ENCODE assay signal across 8 cellular contexts in genomic region chr10:43160067-43160918, GRCh38. TPM values are rescaled to one million over a fixed set of nuclear protein-coding genes. Genes with fewer than 3 reads are reported as not detected.
DNase-seq lines count a peak whose midpoint lies in the region; ATAC-seq lines count a peak whose summit lies in the region.

No MANE protein-coding gene starts in this region.

- H3K4me1 Mint-ChIP-seq in stimulated activated effector memory CD8-positive, alpha-beta T cell treated with anti-CD3 and anti-CD28 coated beads, Interleukin-12 subunit alpha, Interleukin-12 subunit beta, amount 100 ng/mL, for 72 hours = peaks cover 54% of the 10 kb centered on the region

- peak overlapping the region; percentile 93 for H3K27ac Mint-ChIP-seq in stimulated activated effector memory CD8-positive, alpha-beta T cell treated with anti-CD3 and anti-CD28 coated beads, Interleukin-12 subunit alpha, Interleukin-12 subunit beta, amount 100 ng/mL, for 72 hours

- H3K9me3 ChIP-seq in MG63 = no peaks in the 10 kb centered on the region

- peak; percentile 91 for DNase-seq in CD1c-positive myeloid dendritic cell (ENCODE audit: extremely low spot score)
- DNase-seq in MG63 = peak; percentile 59
- peak; percentile 67 for DNase-seq in dermis blood vessel endothelial cell
- DNase-seq in stimulated activated effector memory CD8-positive, alpha-beta T cell treated with anti-CD3 and anti-CD28 coated beads, Interleukin-12 subunit alpha, Interleukin-12 subunit beta, amount 100 ng/mL, for 72 hours (ENCODE audit: low spot score in 2 of 2) = no peak
- no peak for DNase-seq in SK-N-DZ (ENCODE audit: low spot score)
- no peak for DNase-seq in NCI-H1105 (lab: John Stamatoyannopoulos, UW)
- no peak for DNase-seq in NCI-H1436 (lab: John Stamatoyannopoulos, UW)

- peaks cover 11% of the 10 kb centered on the region for H3K36me3 ChIP-seq in MG63

- no peaks in the 10 kb centered on the region for H3K27me3 ChIP-seq in MG63

- peak overlapping the region; percentile 18 for H3K4me3 Mint-ChIP-seq in stimulated activated effector memory CD8-positive, alpha-beta T cell treated with anti-CD3 and anti-CD28 coated beads, Interleukin-12 subunit alpha, Interleukin-12 subunit beta, amount 100 ng/mL, for 72 hours

- no peak overlapping the region for H3K4me3 ChIP-seq in MG63

- ATAC-seq in GM21528 (IDR thresholded peaks at IDR 0.05; ENCODE audit: low FRiP score, unreplicated experiment) = peak; percentile 52
- ATAC-seq in stimulated activated effector memory CD8-positive, alpha-beta T cell treated with anti-CD3 and anti-CD28 coated beads, Interleukin-12 subunit alpha, Interleukin-12 subunit beta, amount 100 ng/mL, for 72 hours = peak; percentile 89

- peaks cover 79% of the 10 kb centered on the region for H3K36me3 Mint-ChIP-seq in stimulated activated effector memory CD8-positive, alpha-beta T cell treated with anti-CD3 and anti-CD28 coated beads, Interleukin-12 subunit alpha, Interleukin-12 subunit beta, amount 100 ng/mL, for 72 hours

- H3K9me3 Mint-ChIP-seq in stimulated activated effector memory CD8-positive, alpha-beta T cell treated with anti-CD3 and anti-CD28 coated beads, Interleukin-12 subunit alpha, Interleukin-12 subunit beta, amount 100 ng/mL, for 72 hours = no peaks in the 10 kb centered on the region

RNA-seq across cellular contexts. Expression of gene CSGALNACT2, which starts 22.0 kb away (rescaled TPM):
- total RNA-seq in MG63 (2014; rRNA removed; shearing (Covaris generic); ENCODE audit: low replicate concordance) = 10.2 and 23.7 TPM in 2 replicates
- 10.2 and 11.7 TPM in 2 replicates for total RNA-seq in dermis blood vessel endothelial cell
- 4.1 and 5.3 TPM in 2 replicates for polyA plus RNA-seq in SK-N-DZ (2014; cell fraction: cytosol; rRNA removed)
- 8.5 and 20.6 TPM in 2 replicates for polyA plus RNA-seq in SK-N-DZ (2014; cell fraction: nucleus; rRNA removed)

Comparison
In these comparisons a context has a peak if more than half of its experiments do, and no peak if none do; other contexts are left out.
1. DNase-seq: peak in CD1c-positive myeloid dendritic cell (single experiment), MG63 (single experiment) and dermis blood vessel endothelial cell (single experiment); none in stimulated activated effector memory CD8-positive, alpha-beta T cell treated with anti-CD3 and anti-CD28 coated beads, Interleukin-12 subunit alpha, Interleukin-12 subunit beta, amount 100 ng/mL, for 72 hours (0 of 2), SK-N-DZ (single experiment), NCI-H1105 (single experiment) and NCI-H1436 (single experiment).